Comparison of ENCODE assay signal across 8 cellular contexts in genomic region chr11:8017894-8018741, GRCh38. TPM values are rescaled to one million over a fixed set of nuclear protein-coding genes. Genes with fewer than 3 reads are reported as not detected.
A peak's percentile ranks its signal among the peaks of the same experiment; 100 is the strongest.
DNase-seq lines count a peak whose midpoint lies in the region; TF ChIP-seq lines count a peak whose summit lies in the region.

No MANE protein-coding gene starts in this region.

- H3K9ac ChIP-seq in mesendoderm (ENCODE audit: low read length), result no peak overlapping the region

- H3K4me1 ChIP-seq in mesendoderm (ENCODE audit: control insufficient read depth, low read depth, low read length), result peaks cover 18% of the 10 kb centered on the region

- no peaks in the 10 kb centered on the region for H3K36me3 Mint-ChIP-seq in activated T-cell treated with anti-CD3 and anti-CD28 coated beads, Interleukin-2, amount 50 U/mL, for 24 hours (ENCODE audit: low read depth)

- H2AK5ac ChIP-seq in mesendoderm (ENCODE audit: low read length), result no peak overlapping the region

- no peaks in the 10 kb centered on the region for H3K79me2 ChIP-seq in mesendoderm (ENCODE audit: control insufficient read depth, insufficient read depth, low read length)

- H4K5ac ChIP-seq in mesendoderm (ENCODE audit: low read length), result no peak overlapping the region

- TF ChIP-seq CTCF in choroid plexus epithelial cell (conservative IDR thresholded peaks at IDR 0.05; ENCODE audit: low read depth, low read length), result no peak

- H3K27me3 ChIP-seq in mesendoderm (ENCODE audit: insufficient read depth, low read length, poor library complexity), result peaks cover 11% of the 10 kb centered on the region

- no peaks in the 10 kb centered on the region for H3K9me3 Mint-ChIP-seq in activated T-cell treated with anti-CD3 and anti-CD28 coated beads, Interleukin-2, amount 50 U/mL, for 24 hours

- H3K36me3 ChIP-seq in mesendoderm (ENCODE audit: control insufficient read depth, insufficient read depth, low read length), result no peaks in the 10 kb centered on the region

- H4K8ac ChIP-seq in mesendoderm (ENCODE audit: low read depth, low read length), result no peak overlapping the region

- H3K56ac ChIP-seq in mesendoderm (ENCODE audit: low read length), result peak overlapping the region; percentile 31

- H3K27ac Mint-ChIP-seq in activated T-cell treated with anti-CD3 and anti-CD28 coated beads, Interleukin-2, amount 50 U/mL, for 24 hours, result no peak overlapping the region

- no peak overlapping the region for H3K4ac ChIP-seq in mesendoderm (ENCODE audit: low read depth, low read length)

- H3K4me3 ChIP-seq in choroid plexus epithelial cell (ENCODE audit: low read depth, low read length) (peak overlapping the region; percentile 57), mesendoderm (ENCODE audit: low read length) (no peak overlapping the region)

- H3K4me2 ChIP-seq in mesendoderm (ENCODE audit: low read length), result peak overlapping the region; percentile 61

- H3K27me3 Mint-ChIP-seq in activated T-cell treated with anti-CD3 and anti-CD28 coated beads, Interleukin-2, amount 50 U/mL, for 24 hours, result peaks cover 39% of the 10 kb centered on the region

- peaks cover 14% of the 10 kb centered on the region for H3K4me1 Mint-ChIP-seq in activated T-cell treated with anti-CD3 and anti-CD28 coated beads, Interleukin-2, amount 50 U/mL, for 24 hours (ENCODE audit: low read depth)

- DNase-seq in activated T-cell treated with anti-CD3 and anti-CD28 coated beads, Interleukin-2, amount 50 U/mL, for 24 hours, result no peak
- DNase-seq in activated T-cell treated with anti-CD3 and anti-CD28 coated beads for 4 hours, result no peak
- DNase-seq in choroid plexus epithelial cell (ENCODE audit: low read depth), result peak; percentile 13
- DNase-seq in mesendoderm, result no peak
- DNase-seq in ureter (ENCODE audit: low spot score), result peak; percentile 43
- no peak for DNase-seq in HK-2 (ENCODE audit: unreplicated experiment)
- no peak for DNase-seq in DMS114 treated with DMSO at 0.1 percent for 48 hours (lab: John Stamatoyannopoulos, UW; ENCODE audit: unreplicated experiment)
- DNase-seq in AG20443 (ENCODE audit: low spot score), result no peak

- H2BK15ac ChIP-seq in mesendoderm (replicated peaks; ENCODE audit: low read depth), result no peak overlapping the region

- WGBS in mesendoderm (ENCODE audit: extremely low coverage, insufficient coverage, low lambda C conversion rate), result no CpG with 5 or more reads among the region's 18 CpGs

- no peak overlapping the region for H2BK120ac ChIP-seq in mesendoderm (ENCODE audit: low read depth, low read length)

- H3K23ac ChIP-seq in mesendoderm (ENCODE audit: low read length), result no peak overlapping the region

- H3K18ac ChIP-seq in mesendoderm (ENCODE audit: low read length), result no peak overlapping the region

- H3K79me1 ChIP-seq in mesendoderm (ENCODE audit: low read length), result no peaks in the 10 kb centered on the region

- H3K4me3 Mint-ChIP-seq in activated T-cell treated with anti-CD3 and anti-CD28 coated beads, Interleukin-2, amount 50 U/mL, for 24 hours, result peak overlapping the region; percentile 67

- H3K27ac ChIP-seq in mesendoderm (ENCODE audit: low read depth, low read length), result no peak overlapping the region

- no peak overlapping the region for H2BK5ac ChIP-seq in mesendoderm (ENCODE audit: low read length)

RNA-seq across cellular contexts. Expression of gene EIF3F, which starts 31.0 kb away (rescaled TPM):
- 498 TPM for polyA plus RNA-seq in mesendoderm (2013, experiment 1 of 2)
- polyA plus RNA-seq in mesendoderm (2013, experiment 2 of 2), result 521 TPM
- 247 TPM for total RNA-seq in ureter

RNA-seq across cellular contexts. Expression of gene NLRP10, which starts 52.9 kb away (rescaled TPM):
- polyA plus RNA-seq in mesendoderm (2013, experiment 1 of 2), result 0.04 TPM
- polyA plus RNA-seq in mesendoderm (2013, experiment 2 of 2), result 0.04 TPM
- total RNA-seq in ureter, result not detected

Comparison
In these comparisons a context has a peak if more than half of its experiments do, and no peak if none do; other contexts are left out.
1. DNase-seq: peak in choroid plexus epithelial cell (single experiment) and ureter (single experiment); none in activated T-cell treated with anti-CD3 and anti-CD28 coated beads, Interleukin-2, amount 50 U/mL, for 24 hours (single experiment), activated T-cell treated with anti-CD3 and anti-CD28 coated beads for 4 hours (single experiment), mesendoderm (single experiment), HK-2 (single experiment), DMS114 treated with DMSO at 0.1 percent for 48 hours (single experiment) and AG20443 (single experiment).